Comparison of ENCODE assay signal across 17 cellular contexts in the genomic region with DNA sequence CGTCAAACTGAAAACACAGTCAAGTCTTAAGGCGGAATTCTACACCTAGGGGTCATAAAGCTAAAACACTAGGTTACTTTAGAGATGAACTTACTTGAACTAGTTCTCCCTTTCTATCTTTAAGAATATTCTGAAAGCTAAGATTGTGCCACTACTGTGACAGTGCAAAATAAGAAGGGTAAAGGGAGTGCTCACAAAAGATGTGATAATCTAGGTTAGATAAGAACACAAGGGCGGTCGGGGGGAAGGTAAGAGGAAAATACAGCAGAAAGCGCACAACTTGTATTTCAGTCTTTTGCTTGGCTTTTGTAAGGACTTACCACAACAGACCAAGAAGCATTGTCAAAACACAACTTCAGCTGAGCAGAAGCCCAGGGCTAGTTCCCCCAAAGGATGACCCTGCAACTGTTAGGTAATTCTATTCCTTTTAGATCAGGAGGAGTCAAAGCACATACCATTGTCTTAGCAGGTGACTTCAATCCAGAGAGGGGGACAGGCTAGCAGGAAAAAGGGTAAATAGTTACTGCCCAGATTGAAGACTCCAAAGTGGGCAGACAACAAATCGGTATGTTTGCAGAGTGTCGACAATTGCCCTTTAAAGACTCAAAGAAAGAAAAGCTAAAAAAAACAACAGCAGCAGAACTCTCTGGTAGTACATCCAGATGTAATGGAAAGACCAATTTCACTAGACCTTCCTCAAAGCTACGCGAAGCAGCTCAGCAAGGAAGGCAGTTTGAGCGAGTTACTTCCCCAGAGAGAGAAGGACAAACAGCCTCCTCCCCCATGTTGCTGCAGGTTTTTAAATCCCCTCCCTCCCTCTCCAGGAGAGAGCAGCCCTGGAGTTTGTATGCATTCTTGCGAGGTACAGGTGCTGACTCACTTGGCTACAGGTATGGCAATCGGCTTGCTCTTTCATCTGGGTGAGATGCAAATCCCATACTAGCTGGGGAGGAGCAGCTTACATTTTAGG. TPM values are rescaled to one million over a fixed set of nuclear protein-coding genes. Genes with fewer than 3 reads are reported as not detected.
A peak's percentile ranks its signal among the peaks of the same experiment; 100 is the strongest.
DNase-seq lines count a peak whose midpoint lies in the region; ATAC-seq, FAIRE-seq and TF ChIP-seq lines count a peak whose summit lies in the region.
"Had no signal": no experiment of that assay in that cellular context is flagged by ENCODE, and none has a peak within 500 bp of the region (broad histone marks: within the 10 kb centered on the region; RNA-seq: fewer than 3 reads in every experiment).

No MANE protein-coding gene starts in this region.

- WGBS in iPS DF 6.9 (ENCODE audit: insufficient coverage, insufficient read length), result no CpG with 5 or more reads among the region's 12 CpGs

- H3K4me1 Mint-ChIP-seq in T-helper 17 cell, result peaks cover 37% of the 10 kb centered on the region

- no peak overlapping the region for H3K4me3 ChIP-seq in iPS DF 6.9 (ENCODE audit: low read length)
- H3K4me3 ChIP-seq in neutrophil (ENCODE audit: low read depth in 1 of 2, low read length in 1 of 2), result no peak overlapping the region
- H3K4me3 ChIP-seq: gastrocnemius medialis, right atrium auricular region, upper lobe of left lung had no signal

- H3K27ac Mint-ChIP-seq in T-helper 17 cell, result peak overlapping the region; percentile 84

- H3K36me3 Mint-ChIP-seq in T-helper 17 cell (ENCODE audit: low read depth), result peaks cover 2% of the 10 kb centered on the region

- peak overlapping the region; percentile 42 for H3K9ac ChIP-seq in ES-I3 (ENCODE audit: low read depth, low read length)

- H3K27ac ChIP-seq in iPS DF 6.9 (ENCODE audit: low read length) (peak overlapping the region; percentile 5), neutrophil (peak overlapping the region; percentile 68)
- H3K27ac ChIP-seq: C4-2B, right atrium auricular region, upper lobe of left lung had no signal

- DNase-seq in T-helper 17 cell (no peak), iPS DF 6.9 (ENCODE audit: low read depth, low spot score) (peak; percentile 68), NCI-H187 treated with DMSO at 0.1 percent for 48 hours (lab: John Stamatoyannopoulos, UW) (no peak), RCC 7860 (ENCODE audit: low spot score) (no peak)
- DNase-seq: left colon; NCI-H446 treated with DMSO at 0.1 percent for 48 hours; PC-3; stimulated activated CD4-positive, alpha-beta T cell treated with anti-CD3 and anti-CD28 coated beads, Interleukin-2, amount 100 ng/mL, for 48 hours; upper lobe of left lung had no signal

- H3K9me3 ChIP-seq in ES-I3 (ENCODE audit: control insufficient read depth, insufficient read depth, low read length), result no peaks in the 10 kb centered on the region
- H3K9me3 ChIP-seq in T-helper 17 cell (ENCODE audit: control insufficient read depth, low read length, poor library complexity, severe bottlenecking), result peaks cover 3% of the 10 kb centered on the region
- H3K9me3 ChIP-seq in iPS DF 6.9 (ENCODE audit: control insufficient read depth, insufficient read depth, low read length), result no peaks in the 10 kb centered on the region
- no peaks in the 10 kb centered on the region for H3K9me3 ChIP-seq in neutrophil
- H3K9me3 ChIP-seq: gastrocnemius medialis had no signal

- FAIRE-seq in RCC 7860 (lab: Jason Lieb, UNC), result no peak
- FAIRE-seq: endometrium, G401.6 had no signal

- H3K36me3 ChIP-seq in ES-I3 (ENCODE audit: insufficient read depth, low read length), result peaks cover 3% of the 10 kb centered on the region; the same call in 1 of the 2 replicates
- H3K36me3 ChIP-seq in iPS DF 6.9 (ENCODE audit: control insufficient read depth, insufficient read depth, low read length), result no peaks in the 10 kb centered on the region
- peaks cover 96% of the 10 kb centered on the region for H3K36me3 ChIP-seq in neutrophil
- H3K36me3 ChIP-seq: right atrium auricular region had no signal

- H3K27me3 ChIP-seq in iPS DF 6.9 (ENCODE audit: control insufficient read depth, insufficient read depth, low read length) (no peaks in the 10 kb centered on the region), neutrophil (no peaks in the 10 kb centered on the region)
- H3K27me3 ChIP-seq: gastrocnemius medialis, right atrium auricular region, upper lobe of left lung had no signal

- TF ChIP-seq CTCF in neutrophil (IDR thresholded peaks at IDR 0.05), result no peak

- peaks cover 32% of the 10 kb centered on the region for H3K4me1 ChIP-seq in ES-I3 (ENCODE audit: insufficient read depth, low read length)
- H3K4me1 ChIP-seq in iPS DF 6.9 (ENCODE audit: control insufficient read depth, insufficient read depth, low read length), result peaks cover 3% of the 10 kb centered on the region; the same call in 1 of the 2 replicates
- H3K4me1 ChIP-seq in neutrophil (ENCODE audit: control insufficient read depth in 1 of 2, insufficient read depth in 1 of 2, low read depth in 1 of 2, low read length in 1 of 2), result peaks cover 12 to 22% of the 10 kb centered on the region in 2 experiments
- H3K4me1 ChIP-seq: right atrium auricular region, upper lobe of left lung had no signal

- ATAC-seq in T-helper 17 cell (no peak), GM21381 (IDR thresholded peaks at IDR 0.05; ENCODE audit: unreplicated experiment) (no peak)
- ATAC-seq: gastrocnemius medialis, left colon, PC-3 had no signal

- no peaks in the 10 kb centered on the region for H3K27me3 Mint-ChIP-seq in T-helper 17 cell

- peak overlapping the region; percentile 15 for H3K4me3 Mint-ChIP-seq in T-helper 17 cell

RNA-seq across cellular contexts. Expression of a gene that starts 59.0 kb away (rescaled TPM):
- total RNA-seq in T-helper 17 cell, result 100 to 1,000 TPM; 296 to 364 TPM
